In the genomic region with DNA sequence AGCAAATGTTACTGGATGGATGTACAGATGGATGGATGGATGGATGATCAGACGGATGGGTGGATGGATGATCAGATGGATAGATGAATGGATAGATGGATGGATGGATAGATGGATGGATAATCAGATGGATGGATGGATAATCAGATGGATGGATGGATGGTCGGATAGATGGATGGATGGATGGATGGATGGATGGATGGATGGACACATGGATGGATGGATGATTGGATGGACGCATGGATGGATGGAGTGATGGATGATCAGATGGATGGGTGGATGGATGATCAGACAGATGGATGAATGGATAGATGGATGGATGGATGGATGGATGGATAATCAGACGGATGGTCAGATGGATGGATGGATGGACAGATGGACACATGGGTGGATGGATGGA, we compare ENCODE assay signal across 21 cellular contexts.
DNase-seq lines count a peak whose midpoint lies in the region; ATAC-seq, FAIRE-seq and TF ChIP-seq lines count a peak whose summit lies in the region.
"Had no signal": no experiment of that assay in that cellular context is flagged by ENCODE, and none has a peak within 500 bp of the region (broad histone marks: within the 10 kb centered on the region; RNA-seq: fewer than 3 reads in every experiment).

No MANE protein-coding gene starts in this region.

- H3K4me1 ChIP-seq in HepG2 (ENCODE audit: insufficient read depth, low read length) (no peaks in the 10 kb centered on the region), right lobe of liver (no peaks in the 10 kb centered on the region), neuronal stem cell (ENCODE audit: control insufficient read depth in 2 of 2, insufficient read depth in 1 of 2, low read depth in 1 of 2, low read length in 2 of 2) (peaks cover 0 to 5% of the 10 kb centered on the region in 2 donors)
- H3K4me1 ChIP-seq: A549 had no signal

- H2AFZ ChIP-seq in HepG2 (ENCODE audit: low read length) (no peak overlapping the region), neuronal stem cell (ENCODE audit: low read length) (no peak overlapping the region)

- in situ Hi-C loops in HepG2 (cut with HindIII; ENCODE audit: extremely low pct_ligation_motif_present, low pct_unique_long_range_greater_than_20kb), result no loop called here

- H3K36me3 ChIP-seq in HepG2 (replicated peaks in 1 of 2; ENCODE audit: control insufficient read depth in 1 of 2, insufficient read depth in 2 of 2, low read length in 2 of 2), result no peaks in the 10 kb centered on the region
- no peaks in the 10 kb centered on the region for H3K36me3 ChIP-seq in right lobe of liver
- H3K36me3 ChIP-seq in neuronal stem cell (replicated peaks in 1 of 2; ENCODE audit: control insufficient read depth in 2 of 2, insufficient read depth in 2 of 2, low read length in 2 of 2), result no peaks in the 10 kb centered on the region

- FAIRE-seq in HepG2 (lab: Jason Lieb, UNC), result no peak
- FAIRE-seq in urothelium cell line (lab: Jason Lieb, UNC), result peak; percentile 93
- FAIRE-seq: A549, D721Med, G401.6, GM12891, GM19239 had no signal

- no peak overlapping the region for H3K14ac ChIP-seq in neuronal stem cell (ENCODE audit: low read length)

- H3K79me1 ChIP-seq in neuronal stem cell (ENCODE audit: low read depth, low read length), result no peaks in the 10 kb centered on the region

- BruUV-seq in HepG2 (replicated peaks; lab: Mats Ljungman, UMichigan), result no TSS peak

- no peak overlapping the region for H2BK15ac ChIP-seq in neuronal stem cell (ENCODE audit: low read length)

- H3K27me3 ChIP-seq in HepG2 (ENCODE audit: control insufficient read depth in 1 of 2, insufficient read depth in 2 of 2, low read length in 2 of 2) (no peaks in the 10 kb centered on the region), right lobe of liver (no peaks in the 10 kb centered on the region), neuronal stem cell (ENCODE audit: control insufficient read depth in 3 of 3, insufficient read depth in 3 of 3, low read depth in 1 of 3, low read length in 3 of 3) (no peaks in the 10 kb centered on the region)

- no peaks in the 10 kb centered on the region for H3K79me2 ChIP-seq in HepG2 (ENCODE audit: insufficient read depth, low read length)

- H4K91ac ChIP-seq in neuronal stem cell (ENCODE audit: low read depth, low read length, poor library complexity), result no peak overlapping the region

- no peak for DNase-seq in HepG2 (ENCODE audit: low spot score)
- DNase-seq in right lobe of liver, result no peak
- DNase-seq in neuronal stem cell (ENCODE audit: low spot score), result no peak
- no peak for DNase-seq in urothelium cell line (ENCODE audit: low spot score)
- DNase-seq in caudate nucleus (lab: John Stamatoyannopoulos, UW), result no peak
- no peak for DNase-seq in NOMO-1 treated with DMSO at 0.1 percent for 48 hours (lab: John Stamatoyannopoulos, UW; ENCODE audit: unreplicated experiment)
- DNase-seq: AML-193; Caco-2; Calu3; CD4-positive, alpha-beta T cell; CD8-positive, alpha-beta T cell; DMS79 treated with DMSO at 0.1 percent for 48 hours; GF-D8 had no signal

- 58% methylated on average over 4 of the region's 4 CpGs for WGBS in HepG2 (ENCODE audit: low lambda C conversion rate)
- 77% methylated on average over 4 of the region's 4 CpGs for WGBS in right lobe of liver (ENCODE audit: insufficient coverage, low coverage, low lambda C conversion rate, missing lambda C conversion rate)
- no CpG with 5 or more reads among the region's 4 CpGs for WGBS in neuronal stem cell (ENCODE audit: extremely low coverage in 2 of 2, insufficient read length in 2 of 2, insufficient replicate concordance in 1 of 2), 2 donors

- H3K9me3 ChIP-seq in HepG2 (ENCODE audit: low read length) (peaks cover 12% of the 10 kb centered on the region), right lobe of liver (peaks cover 0 to 8% (median 0%) of the 10 kb centered on the region in 4 donors), neuronal stem cell (replicated peaks in 1 of 2; ENCODE audit: control insufficient read depth in 2 of 2, insufficient read depth in 1 of 2, low read depth in 1 of 2, low read length in 2 of 2) (peaks cover 3 to 5% of the 10 kb centered on the region in 2 donors)

- no peak for ATAC-seq in HepG2
- no peak for ATAC-seq in right lobe of liver
- ATAC-seq: A549; CD8-positive, alpha-beta T cell had no signal

- no peak overlapping the region for H3K9ac ChIP-seq in HepG2 (ENCODE audit: insufficient read depth, low read depth, low read length)
- peak overlapping the region; percentile 38 for H3K9ac ChIP-seq in neuronal stem cell (ENCODE audit: low read depth, low read length, poor library complexity)
- H3K9ac ChIP-seq: BLaER1 treated with 17β-estradiol and CSF1 and Interleukin-3, amounts not matched to agents 10 nM and 100 nM had no signal

- no peak for TF ChIP-seq CTCF in HepG2 (CRISPR knock-in tag; IDR thresholded peaks at IDR 0.05)
- no peak for TF ChIP-seq CTCF in right lobe of liver (IDR thresholded peaks at IDR 0.05)

- POLR2A ChIA-PET in HepG2 (lab: Yijun Ruan, JAX), result no interaction called here

- no peak overlapping the region for H3K18ac ChIP-seq in neuronal stem cell (ENCODE audit: low read length)

- CTCF ChIA-PET in HepG2 (lab: Yijun Ruan, JAX; ENCODE audit: low intra/inter-chr PET ratio, low total read pairs), result no interaction called here

- H3K23ac ChIP-seq in neuronal stem cell (ENCODE audit: low read depth, low read length, poor library complexity), result no peak overlapping the region

- H3K27ac ChIP-seq in HepG2 (ENCODE audit: extremely low read length, insufficient read depth, low read length) (no peak overlapping the region), right lobe of liver (no peak overlapping the region), neuronal stem cell (replicated peaks; ENCODE audit: low read length) (no peak overlapping the region), caudate nucleus (ENCODE audit: low read depth, low read length) (no peak overlapping the region)
- H3K27ac ChIP-seq: 22Rv1; A549; BLaER1 treated with 17β-estradiol and CSF1 and Interleukin-3, amounts not matched to agents 10 nM and 100 nM; C4-2B had no signal

- no peak overlapping the region for H3K4me3 ChIP-seq in HepG2 (replicated peaks in 1 of 3; ENCODE audit: insufficient read depth in 1 of 3, low read depth in 2 of 3, low read length in 3 of 3)
- H3K4me3 ChIP-seq in right lobe of liver, result no peak overlapping the region
- no peak overlapping the region for H3K4me3 ChIP-seq in neuronal stem cell (ENCODE audit: low read length in 2 of 2)
- H3K4me3 ChIP-seq: A549; BLaER1 treated with 17β-estradiol and CSF1 and Interleukin-3, amounts not matched to agents 10 nM and 100 nM had no signal

- TF ChIP-seq POLR2A in HepG2 (IDR thresholded peaks at IDR 0.05; ENCODE audit: insufficient read depth in 1 of 2, low read depth in 2 of 2, low read length in 2 of 2) (no peak), right lobe of liver (IDR thresholded peaks at IDR 0.05) (no peak)

- no peak overlapping the region for H4K8ac ChIP-seq in neuronal stem cell (ENCODE audit: low read depth, low read length)

- no peak overlapping the region for H3K4ac ChIP-seq in neuronal stem cell (ENCODE audit: low read length)

- no peak overlapping the region for H2AK5ac ChIP-seq in neuronal stem cell (ENCODE audit: low read depth, low read length)

- no peak for TF ChIP-seq RAD21 in HepG2 (CRISPR knock-in tag; IDR thresholded peaks at IDR 0.05)

- H3K4me2 ChIP-seq in HepG2 (ENCODE audit: low read depth, low read length) (no peak overlapping the region), neuronal stem cell (ENCODE audit: insufficient read depth, low read length, poor library complexity, severe bottlenecking) (no peak overlapping the region)
- H3K4me2 ChIP-seq: A549; BLaER1 treated with 17β-estradiol and CSF1 and Interleukin-3, amounts not matched to agents 10 nM and 100 nM had no signal

- no peak overlapping the region for H2BK120ac ChIP-seq in neuronal stem cell (ENCODE audit: low read depth, low read length)

- intact Hi-C loops in HepG2 (cut with micrococcal nuclease; ENCODE audit: unreplicated experiment), result no loop called here
- intact Hi-C loops in right lobe of liver (cut with DNase I), result no loop called here

- H4K20me1 ChIP-seq in HepG2 (ENCODE audit: insufficient read depth, low read length), result no peaks in the 10 kb centered on the region
- H4K20me1 ChIP-seq: BLaER1 treated with 17β-estradiol and CSF1 and Interleukin-3, amounts not matched to agents 10 nM and 100 nM had no signal

- no peak for TF ChIP-seq EP300 in HepG2 (IDR thresholded peaks at IDR 0.05; ENCODE audit: low read depth in 2 of 2, low read length in 2 of 2)
- no peak for TF ChIP-seq EP300 in HepG2 (CRISPR knock-in tag; IDR thresholded peaks at IDR 0.05; ENCODE audit: borderline replicate concordance)

- no peak overlapping the region for H2BK5ac ChIP-seq in neuronal stem cell (ENCODE audit: low read length)

- H2BK12ac ChIP-seq in neuronal stem cell (ENCODE audit: low read length), result no peak overlapping the region

TF ChIP-seq in HepG2, 621 proteins besides CTCF, POLR2A, EP300 and RAD21:
- TF ChIP-seq IKZF1 (IDR thresholded peaks at IDR 0.05), result 0 out of 2 replicates have a peak, but pooled peaks have one; percentile 55
- TF ChIP-seq, protein P1, sequence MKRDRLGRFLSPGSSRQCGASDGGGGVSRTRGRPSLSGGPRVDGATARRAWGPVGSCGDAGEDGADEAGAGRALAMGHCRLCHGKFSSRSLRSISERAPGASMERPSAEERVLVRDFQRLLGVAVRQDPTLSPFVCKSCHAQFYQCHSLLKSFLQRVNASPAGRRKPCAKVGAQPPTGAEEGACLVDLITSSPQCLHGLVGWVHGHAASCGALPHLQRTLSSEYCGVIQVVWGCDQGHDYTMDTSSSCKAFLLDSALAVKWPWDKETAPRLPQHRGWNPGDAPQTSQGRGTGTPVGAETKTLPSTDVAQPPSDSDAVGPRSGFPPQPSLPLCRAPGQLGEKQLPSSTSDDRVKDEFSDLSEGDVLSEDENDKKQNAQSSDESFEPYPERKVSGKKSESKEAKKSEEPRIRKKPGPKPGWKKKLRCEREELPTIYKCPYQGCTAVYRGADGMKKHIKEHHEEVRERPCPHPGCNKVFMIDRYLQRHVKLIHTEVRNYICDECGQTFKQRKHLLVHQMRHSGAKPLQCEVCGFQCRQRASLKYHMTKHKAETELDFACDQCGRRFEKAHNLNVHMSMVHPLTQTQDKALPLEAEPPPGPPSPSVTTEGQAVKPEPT (CRISPR knock-in tag; IDR thresholded peaks at IDR 0.05; ENCODE audit: low read depth), result no peak
- 0 out of 2 replicates have a peak, but pooled peaks have one; percentile 5 for TF ChIP-seq FOXK2 (IDR thresholded peaks at IDR 0.05)
